17 cellular contexts compared by ENCODE assay signal in genomic region chr19:21398851-21399250, GRCh38. TPM values are rescaled to one million over a fixed set of nuclear protein-coding genes. Genes with fewer than 3 reads are reported as not detected.
A peak's percentile ranks its signal among the peaks of the same experiment; 100 is the strongest.
DNase-seq lines count a peak whose midpoint lies in the region; ATAC-seq and TF ChIP-seq lines count a peak whose summit lies in the region.
"Had no signal": no experiment of that assay in that cellular context is flagged by ENCODE, and none has a peak within 500 bp of the region (broad histone marks: within the 10 kb centered on the region; RNA-seq: fewer than 3 reads in every experiment).

No MANE protein-coding gene starts in this region.

- H3K9me3 Mint-ChIP-seq in brain (peaks cover 28 to 61% (median 43%) of the 10 kb centered on the region in 5 experiments), memory B cell (peaks cover 4% of the 10 kb centered on the region)

- peak; percentile 12 for DNase-seq in AG10803 (ENCODE audit: low read depth)
- DNase-seq in GM03348 (ENCODE audit: low spot score): peak; percentile 3
- no peak for DNase-seq in memory B cell (ENCODE audit: low spot score in 2 of 2)
- no peak for DNase-seq in NCI-H82 treated with DMSO at 0.1 percent for 48 hours (lab: John Stamatoyannopoulos, UW; ENCODE audit: unreplicated experiment)
- no peak for DNase-seq in C1 segment of cervical spinal cord (lab: John Stamatoyannopoulos, UW)
- no peak for DNase-seq in epidermal melanocyte (ENCODE audit: insufficient read length, low spot score)
- DNase-seq in nucleus accumbens (lab: John Stamatoyannopoulos, UW): no peak
- DNase-seq: activated naive CD8-positive, alpha-beta T cell treated with anti-CD3 and anti-CD28 coated beads, Interleukin-2, amount 10 ng/mL, durations not matched to agents 7 days and 5 days; effector CD4-positive, alpha-beta T cell; gastrocnemius medialis; NCI-H1694 treated with DMSO at 0.1 percent for 48 hours; NCI-H345; right lobe of liver; stimulated activated CD4-positive, alpha-beta T cell treated with anti-CD3 and anti-CD28 coated beads, Interleukin-1b, Interleukin-23, amount 100 ng/mL, for 48 hours had no signal

- H3K27ac Mint-ChIP-seq in brain (peak overlapping the region in 1 of 5 experiments; percentile 45), memory B cell (no peak overlapping the region)
- H3K27ac Mint-ChIP-seq: activated naive CD8-positive, alpha-beta T cell treated with anti-CD3 and anti-CD28 coated beads, Interleukin-2, amount 10 ng/mL, durations not matched to agents 7 days and 5 days; T-helper 1 cell treated with Interleukin-12 subunit alpha and Interleukin-12 subunit beta and Interleukin-4 antibody, amounts not matched to agents 30 μg/mL and 1 μg/mL, for 36 hours had no signal

- H3K4me3 Mint-ChIP-seq in brain: peak overlapping the region; percentile 94 to 99 (median 97)
- H3K4me3 Mint-ChIP-seq in memory B cell: peak overlapping the region; percentile 28

- H3K27me3 Mint-ChIP-seq in brain (peaks cover 11% of the 10 kb centered on the region), memory B cell (no peaks in the 10 kb centered on the region)
- H3K27me3 Mint-ChIP-seq: activated naive CD8-positive, alpha-beta T cell treated with anti-CD3 and anti-CD28 coated beads, Interleukin-2, amount 10 ng/mL, durations not matched to agents 7 days and 5 days had no signal

- ATAC-seq in memory B cell (ENCODE audit: low read depth): no peak
- ATAC-seq: gastrocnemius medialis, right lobe of liver, Right ventricle myocardium inferior had no signal

- TF ChIP-seq CTCF in AG10803 (conservative IDR thresholded peaks at IDR 0.05; ENCODE audit: low read length) (no peak), brain (conservative IDR thresholded peaks at IDR 0.05) (no peak)

- H3K36me3 Mint-ChIP-seq in brain (peaks cover 64% of the 10 kb centered on the region), memory B cell (peaks cover 39% of the 10 kb centered on the region)

- peaks cover 40% of the 10 kb centered on the region for H3K4me1 Mint-ChIP-seq in brain
- peaks cover 11% of the 10 kb centered on the region for H3K4me1 Mint-ChIP-seq in memory B cell

- H3K4me3 ChIP-seq in AG10803 (ENCODE audit: low read length): no peak overlapping the region
- H3K4me3 ChIP-seq: right lobe of liver had no signal

RNA-seq across cellular contexts. Expression of gene ZNF493, which starts 1.9 kb away (rescaled TPM):
- polyA plus RNA-seq in brain (ENCODE audit: insufficient read depth, low read depth, low replicate concordance): 1.8 TPM

RNA-seq across cellular contexts. Expression of gene ZNF738, which starts 40.1 kb away (rescaled TPM):
- polyA plus RNA-seq in brain (ENCODE audit: insufficient read depth, low read depth, low replicate concordance): 8.4 TPM

Comparison
In these comparisons a context has a peak if more than half of its experiments do, and no peak if none do; other contexts are left out.
1. DNase-seq: peak in AG10803 (single experiment) and GM03348 (single experiment); none in memory B cell (0 of 2), NCI-H82 treated with DMSO at 0.1 percent for 48 hours (single experiment), C1 segment of cervical spinal cord (0 of 14), epidermal melanocyte (single experiment) and nucleus accumbens (0 of 56).